In the genomic region with DNA sequence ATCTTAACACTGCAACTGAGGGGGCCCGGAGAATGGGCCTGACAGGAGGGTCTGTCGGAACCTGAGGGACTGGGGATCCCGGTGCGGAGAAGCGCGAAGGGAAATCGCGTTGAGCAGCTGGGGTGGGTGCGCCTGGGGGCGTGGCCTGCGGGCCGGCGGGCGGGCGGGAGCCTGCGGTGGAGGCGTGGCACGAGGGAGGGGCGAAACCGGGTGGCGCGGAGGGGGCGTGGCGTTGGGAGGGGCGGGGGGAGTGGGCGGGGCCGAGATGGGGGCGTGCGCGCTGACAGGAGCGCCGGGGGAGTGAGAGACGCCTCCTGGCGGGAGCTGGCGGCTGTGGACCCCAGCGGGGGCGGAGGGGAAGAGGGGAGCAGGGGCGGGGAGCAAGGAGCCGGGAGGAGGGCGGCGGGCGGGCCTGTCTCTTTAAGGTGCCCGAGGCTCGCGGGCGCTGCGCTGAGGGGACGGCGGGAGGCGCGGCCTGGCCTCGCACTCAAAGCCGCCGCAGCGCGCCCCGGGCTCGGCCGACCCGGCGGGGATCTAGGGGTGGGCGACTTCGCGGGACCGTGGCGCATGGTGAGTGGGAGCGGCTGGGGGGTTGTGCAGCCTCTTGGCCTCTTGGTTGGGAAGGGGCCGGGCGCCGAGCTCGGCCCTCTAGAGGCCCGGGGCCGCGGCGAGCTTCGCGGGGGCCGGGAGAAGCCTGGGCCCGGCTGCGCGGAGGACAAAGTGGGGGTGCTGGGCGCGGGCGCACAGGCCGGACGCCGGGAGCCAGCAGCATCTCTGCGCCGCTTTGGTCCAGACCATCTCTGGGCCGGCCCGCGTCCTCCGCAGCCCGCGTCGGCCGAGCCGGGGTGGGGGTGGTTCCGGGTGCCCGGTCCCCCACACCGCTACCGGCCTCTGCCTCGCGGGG, we compare ENCODE assay signal across 8 cellular contexts. TPM values are rescaled to one million over a fixed set of nuclear protein-coding genes. Genes with fewer than 3 reads are reported as not detected.
DNase-seq lines count a peak whose midpoint lies in the region; ATAC-seq and TF ChIP-seq lines count a peak whose summit lies in the region.

A gene (plus strand): TSS at position 423 of the 904 bp plus-strand sequence. CDS start 2,457 bp downstream, outside the sequence.

- H3K27ac ChIP-seq in adrenal gland (peak within 1 kb of the TSS; percentile 67 to 89 (median 82)), heart right ventricle (peak within 1 kb of the TSS in 9 of 10 donors; percentile 29 to 88 (median 80)), upper lobe of left lung (peak within 1 kb of the TSS; percentile 78 to 94 (median 81))

- TF ChIP-seq EP300 in upper lobe of left lung (IDR thresholded peaks at IDR 0.05): no peak

- TF ChIP-seq POLR2A in adrenal gland (IDR thresholded peaks at IDR 0.05) (peak; percentile 45 to 65), upper lobe of left lung (IDR thresholded peaks at IDR 0.05) (peak in 3 of 4 donors; percentile 23 to 80 (median 74))

- ATAC-seq in HG02623 (IDR thresholded peaks at IDR 0.05; ENCODE audit: unreplicated experiment) (peak; percentile 76), heart right ventricle (peak; percentile 95 to 98 (median 96)), upper lobe of left lung (ENCODE audit: low FRiP score in 2 of 2) (peak; percentile 98)

- peaks cover 0 to 13% of the 10 kb centered on the region in 2 donors for H3K4me1 ChIP-seq in adrenal gland (replicated peaks in 1 of 2)
- peaks cover 0 to 27% (median 16%) of the 10 kb centered on the region in 9 donors for H3K4me1 ChIP-seq in heart right ventricle
- peaks cover 9 to 14% (median 10%) of the 10 kb centered on the region in 4 donors for H3K4me1 ChIP-seq in upper lobe of left lung

- H3K9me3 ChIP-seq in adrenal gland (replicated peaks in 1 of 3) (no peaks in the 10 kb centered on the region), heart right ventricle (no peaks in the 10 kb centered on the region), upper lobe of left lung (no peaks in the 10 kb centered on the region)

- intact Hi-C loops in adrenal gland (cut with DNase I) (no loop called here), heart right ventricle (cut with DNase I) (loop anchor here in 4 of 10 donors (2.0 to 10.0 kb wide), 6 partner anchors 138 to 262 kb away; a partner anchor contains a TSS), posterior vena cava (cut with DNase I) (loop anchor here in 1 of 2 donors (10.0 kb wide), 1 partner anchor 140 kb away; a partner anchor contains a TSS)

- TF ChIP-seq CTCF in GM12874 (IDR thresholded peaks at IDR 0.05; ENCODE audit: insufficient read depth, low read depth, low read length) (peak; percentile 49), adrenal gland (IDR thresholded peaks at IDR 0.05) (peak in 2 of 6 experiments; percentile 28 to 42), heart right ventricle (IDR thresholded peaks at IDR 0.05) (peak in 7 of 9 donors; percentile 33 to 63 (median 51)), upper lobe of left lung (IDR thresholded peaks at IDR 0.05) (peak in 5 of 6 experiments; percentile 15 to 75 (median 47))

- H3K4me3 ChIP-seq in adrenal gland (peak within 1 kb of the TSS; percentile 60 to 91 (median 75)), heart right ventricle (peak within 1 kb of the TSS; percentile 58 to 95 (median 78)), upper lobe of left lung (peak within 1 kb of the TSS; percentile 74 to 95 (median 86))

- DNase-seq in NCI-H1092 treated with DMSO at 0.1 percent for 48 hours (lab: John Stamatoyannopoulos, UW) (peak; percentile 78), SW480 (ENCODE audit: low spot score) (peak; percentile 87), adrenal gland (peak; percentile 93 to 96 (median 94)), heart right ventricle (peak; percentile 92 to 95), posterior vena cava (ENCODE audit: low spot score) (peak; percentile 98), upper lobe of left lung (peak; percentile 96 to 98)

- no peaks in the 10 kb centered on the region for H3K36me3 ChIP-seq in adrenal gland (replicated peaks in 1 of 2)
- H3K36me3 ChIP-seq in heart right ventricle: peaks cover 0 to 25% (median 14%) of the 10 kb centered on the region in 9 donors
- peaks cover 0 to 7% (median 4%) of the 10 kb centered on the region in 4 donors for H3K36me3 ChIP-seq in upper lobe of left lung

- 1% methylated on average over 37 to 103 of the region's 104 CpGs; no CpG with 5 or more reads in 1 of the 4 donors for WGBS in adrenal gland, 4 donors
- WGBS in heart right ventricle, 2 donors: 0% methylated on average over 79 to 103 of the region's 104 CpGs
- WGBS in upper lobe of left lung, 2 donors: 0 to 1% methylated on average over 2 to 55 of the region's 104 CpGs

- H3K27me3 ChIP-seq in adrenal gland: no peaks in the 10 kb centered on the region
- H3K27me3 ChIP-seq in heart right ventricle: peaks cover 0 to 4% (median 0%) of the 10 kb centered on the region in 7 donors
- no peaks in the 10 kb centered on the region for H3K27me3 ChIP-seq in upper lobe of left lung

RNA-seq across cellular contexts. Expression of the gene that starts here (rescaled TPM):
- 10 to 100 TPM; 21.0 to 33.5 (median 26.0) TPM for total RNA-seq in adrenal gland
- polyA plus RNA-seq in adrenal gland: 10 to 100 TPM; 10.1 to 22.6 (median 14.5) TPM
- 10 to 100 TPM in 7 of 10 donors, 1 to 10 TPM in 3; 7.4 to 15.0 (median 12.0) TPM for total RNA-seq in heart right ventricle
- polyA plus RNA-seq in heart right ventricle: 1 to 10 TPM; 6.6 to 9.3 TPM
- total RNA-seq in posterior vena cava: 10 to 100 TPM; 69.0 to 96.6 TPM
- 10 to 100 TPM in 5 of 6 donors, 1 to 10 TPM in 1; 7.3 to 37.0 (median 29.4) TPM for total RNA-seq in upper lobe of left lung

Comparison
In these comparisons a context has a peak if more than half of its experiments do, and no peak if none do; other contexts are left out.
1. Peak in every context shown above with its lines: DNase-seq, ATAC-seq, H3K4me3 ChIP-seq and H3K27ac ChIP-seq.